In the genomic region with DNA sequence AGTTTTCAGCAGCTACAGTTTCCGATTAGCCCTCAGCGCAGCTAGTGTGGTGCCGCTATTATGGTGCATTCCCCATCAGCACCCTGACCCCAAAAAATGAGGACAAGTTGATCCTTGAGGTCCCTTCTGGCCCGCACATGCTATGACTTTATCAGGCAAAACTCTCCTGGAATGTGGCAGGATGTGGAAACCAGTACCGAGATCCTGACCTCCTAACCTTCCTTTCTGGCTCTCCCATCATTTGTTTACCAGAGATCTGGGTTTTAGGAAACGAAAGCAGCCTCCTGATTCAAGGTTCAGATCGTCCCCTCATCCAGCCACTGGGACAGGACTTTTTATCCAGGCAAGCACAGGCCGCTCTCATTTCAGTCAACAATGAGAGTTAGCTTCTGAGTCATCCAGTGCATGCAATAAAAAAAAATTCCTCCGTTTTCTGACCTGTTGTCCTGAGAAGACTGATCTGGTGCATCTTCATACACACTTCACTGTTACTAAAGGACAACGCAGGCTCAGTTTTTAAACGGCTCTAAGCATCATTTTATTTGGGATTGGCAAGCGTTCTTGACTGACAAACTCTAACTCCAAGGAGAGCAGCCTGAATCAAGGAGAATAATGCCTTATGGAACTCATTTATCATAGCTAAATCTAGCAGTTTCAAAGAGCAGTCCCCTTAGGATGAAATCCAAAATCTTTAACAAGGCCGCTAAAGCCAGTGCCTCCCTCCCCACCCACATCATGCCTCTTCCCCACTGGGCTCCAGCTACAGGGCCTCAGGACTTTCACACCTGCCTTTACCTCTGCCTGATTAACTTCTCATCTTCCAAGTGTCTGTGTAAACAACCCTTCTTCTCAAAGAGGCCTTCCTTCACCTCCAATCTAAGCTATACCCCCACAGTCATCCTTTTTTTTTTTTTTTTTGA, we compare ENCODE assay signal across 9 cellular contexts. TPM values are rescaled to one million over a fixed set of nuclear protein-coding genes. Genes with fewer than 3 reads are reported as not detected.
DNase-seq lines count a peak whose midpoint lies in the region; ATAC-seq, FAIRE-seq and TF ChIP-seq lines count a peak whose summit lies in the region.
"Had no signal": no experiment of that assay in that cellular context is flagged by ENCODE, and none has a peak within 500 bp of the region (broad histone marks: within the 10 kb centered on the region; RNA-seq: fewer than 3 reads in every experiment).

No MANE protein-coding gene starts in this region.

- intact Hi-C loops in PC-3 (cut with micrococcal nuclease), result loop anchor here (2.0 kb wide), 1 partner anchor 15 kb away; no protein-coding TSS in a partner anchor

- CTCF ChIA-PET in A549 (lab: Yijun Ruan, JAX) (interaction anchor here (0.9 to 2.0 kb wide), 9 partner anchors 14 to 91 kb away, joined by 3 to 9 read pairs (median 5); no protein-coding TSS in a partner anchor), PC-3 (lab: Charles Lee) (interaction anchor here (0.6 kb wide), 1 partner anchor 72 kb away, joined by 5 read pairs; no protein-coding TSS in a partner anchor)

- TF ChIP-seq CTCF in A549 (IDR thresholded peaks at IDR 0.05), result no peak
- TF ChIP-seq CTCF in PC-3 (conservative IDR thresholded peaks at IDR 0.05; ENCODE audit: low read depth, low read length), result no peak

- no peak overlapping the region for H3K27ac Mint-ChIP-seq in natural killer cell treated with Interleukin-12 subunit alpha and Interleukin-12 subunit beta and Interleukin-15 and Interleukin-18, amount 100 ng/mL, for 72 hours

- H3K27me3 ChIP-seq in PC-3 (ENCODE audit: low read length) (no peaks in the 10 kb centered on the region), esophagus (ENCODE audit: control insufficient read depth in 1 of 2, insufficient read depth in 2 of 2, low read length in 2 of 2) (no peaks in the 10 kb centered on the region), muscle layer of colon (ENCODE audit: control insufficient read depth in 1 of 2, insufficient read depth in 2 of 2, low read length in 2 of 2) (no peaks in the 10 kb centered on the region)

- no peak overlapping the region for H3K4me3 Mint-ChIP-seq in natural killer cell treated with Interleukin-12 subunit alpha and Interleukin-12 subunit beta and Interleukin-15 and Interleukin-18, amount 100 ng/mL, for 72 hours

- POLR2A ChIA-PET in A549 (lab: Yijun Ruan, JAX), result interaction anchor here (0.9 to 1.2 kb wide), 2 partner anchors 12 to 17 kb away, joined by 3 to 5 read pairs; partner anchors contain the start of gene PDLIM1
- POLR2A ChIA-PET in PC-3 (lab: Charles Lee; ENCODE audit: unreplicated experiment), result no interaction called here

- H3K36me3 ChIP-seq in PC-3 (ENCODE audit: low read depth, low read length) (peaks cover 3% of the 10 kb centered on the region; the same call in 1 of the 2 replicates), esophagus (ENCODE audit: control insufficient read depth in 2 of 2, insufficient read depth in 2 of 2, low read length in 1 of 2) (peaks cover 3 to 5% of the 10 kb centered on the region in 2 donors), muscle layer of colon (ENCODE audit: insufficient read depth, low read length) (no peaks in the 10 kb centered on the region)

- DNase-seq in A549 (ENCODE audit: low read depth in 1 of 2, low spot score in 1 of 2) (peak; percentile 76 to 81), PC-3 (peak; percentile 84), NCI-H146 (lab: John Stamatoyannopoulos, UW) (no peak), NCI-H526 treated with DMSO at 0.1 percent for 48 hours (lab: John Stamatoyannopoulos, UW) (no peak)
- DNase-seq in natural killer cell treated with Interleukin-12 subunit alpha and Interleukin-12 subunit beta and Interleukin-15 and Interleukin-18, amount 100 ng/mL, for 72 hours (ENCODE audit: low spot score), result no peak
- DNase-seq: glutamatergic neuron had no signal

- H3K9ac ChIP-seq in PC-3 (ENCODE audit: low read length), result no peak overlapping the region; the same call in 1 of the 2 replicates
- H3K9ac ChIP-seq in muscle layer of colon (ENCODE audit: low read length), result no peak overlapping the region

- H3K79me2 ChIP-seq in PC-3 (ENCODE audit: low read length), result peaks cover 59% of the 10 kb centered on the region

- TF ChIP-seq POLR2A in A549 (IDR thresholded peaks at IDR 0.05; ENCODE audit: low read length), result no peak

- H3K9me3 ChIP-seq in A549 (no peaks in the 10 kb centered on the region), PC-3 (ENCODE audit: low read length) (no peaks in the 10 kb centered on the region), esophagus (ENCODE audit: control insufficient read depth in 2 of 2, insufficient read depth in 1 of 2, low read depth in 1 of 2, low read length in 1 of 2) (no peaks in the 10 kb centered on the region), muscle layer of colon (ENCODE audit: low read length) (no peaks in the 10 kb centered on the region)

- no peaks in the 10 kb centered on the region for H3K36me3 Mint-ChIP-seq in natural killer cell treated with Interleukin-12 subunit alpha and Interleukin-12 subunit beta and Interleukin-15 and Interleukin-18, amount 100 ng/mL, for 72 hours

- no peak overlapping the region for H2AFZ ChIP-seq in PC-3 (ENCODE audit: low read length)

- H3K4me1 ChIP-seq in A549, result peaks cover 76% of the 10 kb centered on the region
- peaks cover 18% of the 10 kb centered on the region for H3K4me1 ChIP-seq in PC-3 (ENCODE audit: insufficient read depth, low read length)
- H3K4me1 ChIP-seq in esophagus (ENCODE audit: control insufficient read depth in 2 of 2, insufficient read depth in 2 of 2, low read length in 1 of 2), result peaks cover 0 to 14% of the 10 kb centered on the region in 2 donors
- H3K4me1 ChIP-seq in muscle layer of colon (ENCODE audit: insufficient read depth, low read length), result peaks cover 11% of the 10 kb centered on the region

- H3K4me1 Mint-ChIP-seq in natural killer cell treated with Interleukin-12 subunit alpha and Interleukin-12 subunit beta and Interleukin-15 and Interleukin-18, amount 100 ng/mL, for 72 hours (ENCODE audit: low read depth in 2 of 2), result peaks cover 8 to 9% of the 10 kb centered on the region in 2 donors

- peak; percentile 90 to 91 for ATAC-seq in A549
- peak; percentile 94 for ATAC-seq in PC-3
- no peak for ATAC-seq in GM18520 (IDR thresholded peaks at IDR 0.05; ENCODE audit: unreplicated experiment)
- ATAC-seq in natural killer cell treated with Interleukin-12 subunit alpha and Interleukin-12 subunit beta and Interleukin-15 and Interleukin-18, amount 100 ng/mL, for 72 hours, result no peak

- peak overlapping the region; percentile 11; the same call in 1 of the 3 replicates for H3K4me3 ChIP-seq in A549
- peak overlapping the region; percentile 22; the same call in 1 of the 2 replicates for H3K4me3 ChIP-seq in PC-3 (ENCODE audit: low read length)
- H3K4me3 ChIP-seq in esophagus (ENCODE audit: low read depth in 1 of 2, low read length in 2 of 2), result no peak overlapping the region
- H3K4me3 ChIP-seq in muscle layer of colon (ENCODE audit: low read depth in 1 of 2, low read length in 2 of 2), result no peak overlapping the region

- H3F3A ChIP-seq in PC-3 (ENCODE audit: low read length, unreplicated experiment), result no peaks in the 10 kb centered on the region

- H3K9me2 ChIP-seq in PC-3 (replicated peaks; ENCODE audit: low read length), result no peaks in the 10 kb centered on the region

- H4K20me1 ChIP-seq in PC-3 (ENCODE audit: low read length), result no peaks in the 10 kb centered on the region; the same call in 1 of the 2 replicates

- H3K27ac ChIP-seq in A549, result peak overlapping the region; percentile 76 to 86
- peak overlapping the region; percentile 57 for H3K27ac ChIP-seq in PC-3 (ENCODE audit: low read length)
- H3K27ac ChIP-seq in esophagus (ENCODE audit: low read depth in 2 of 2, low read length in 1 of 2), result peak overlapping the region; percentile 90 to 94
- peak overlapping the region; percentile 2 for H3K27ac ChIP-seq in muscle layer of colon (ENCODE audit: low read depth, low read length)

- BruUV-seq in PC-3 (replicated peaks; lab: Mats Ljungman, UMichigan), result no TSS peak

- H3K4me2 ChIP-seq in A549 (peak overlapping the region; percentile 69), PC-3 (ENCODE audit: low read length) (peak overlapping the region; percentile 78)

- WGBS in A549 (ENCODE audit: missing lambda C conversion rate), result 19% methylated on average over 13 of the region's 13 CpGs
- 25 to 40% methylated on average over 13 of the region's 13 CpGs for WGBS in esophagus, 2 donors

- no peaks in the 10 kb centered on the region for H3K9me3 Mint-ChIP-seq in natural killer cell treated with Interleukin-12 subunit alpha and Interleukin-12 subunit beta and Interleukin-15 and Interleukin-18, amount 100 ng/mL, for 72 hours

- 0 out of 5 replicates have a peak, but pooled peaks of 1 of the 2 experiments have one; percentile 6 for TF ChIP-seq RAD21 in A549 (conservative IDR thresholded peaks at IDR 0.05 in 1 of 2, IDR thresholded peaks at IDR 0.05 in 1 of 2)

- no peak for FAIRE-seq in A549 (lab: Jason Lieb, UNC)

- H3K27me3 Mint-ChIP-seq in natural killer cell treated with Interleukin-12 subunit alpha and Interleukin-12 subunit beta and Interleukin-15 and Interleukin-18, amount 100 ng/mL, for 72 hours, result no peaks in the 10 kb centered on the region

- no peak for TF ChIP-seq EP300 in A549 (IDR thresholded peaks at IDR 0.05)

TF ChIP-seq in A549, 52 proteins besides CTCF, POLR2A, EP300 and RAD21 (continues in another document):
- peak; percentile 35; the same call in 1 of the 2 replicates for TF ChIP-seq JUNB (IDR thresholded peaks at IDR 0.05)

RNA-seq across cellular contexts. Expression of gene PDLIM1, which starts 17.1 kb away (rescaled TPM):
- polyA plus RNA-seq in A549 (2011; rRNA removed) (92.5 and 132 TPM in 2 replicates), A549 (2017; fragmentation: RNase III; extraction: RNeasy Plus Mini Kit Qiagen cat#74134 plus additional on column Dnase treatment) (123 to 147 TPM (median 128 TPM) in 3 replicates), esophagus (100 to 1,000 TPM in 1 of 2 donors, 10 to 100 TPM in 1; 79.9 to 117 TPM)
- 101 and 102 TPM in 2 replicates for polyA plus RNA-seq in A549 (2012; cell fraction: cytosol; rRNA removed)
- polyA plus RNA-seq in A549 (2012; cell fraction: nucleus; rRNA removed), result 58.7 and 96.7 TPM in 2 replicates
- polyA minus RNA-seq in A549 (2011; rRNA and poly(A)+ RNA removed), result 119 and 120 TPM in 2 replicates
- 28.2 and 48.7 TPM in 2 replicates for total RNA-seq in PC-3 (2014; rRNA removed)
- 1 to 10 TPM; 2.7 to 6.8 TPM for total RNA-seq in natural killer cell treated with Interleukin-12 subunit alpha and Interleukin-12 subunit beta and Interleukin-15 and Interleukin-18, amount 100 ng/mL, for 72 hours

Comparison
In these comparisons a context has a peak if more than half of its experiments do, and no peak if none do; other contexts are left out.
1. ATAC-seq: peak in A549 (2 of 2) and PC-3 (single experiment); none in GM18520 (single experiment) and natural killer cell treated with Interleukin-12 subunit alpha and Interleukin-12 subunit beta and Interleukin-15 and Interleukin-18, amount 100 ng/mL, for 72 hours (0 of 2).
2. DNase-seq: peak in A549 (2 of 2) and PC-3 (single experiment); none in NCI-H146 (single experiment), NCI-H526 treated with DMSO at 0.1 percent for 48 hours (single experiment) and natural killer cell treated with Interleukin-12 subunit alpha and Interleukin-12 subunit beta and Interleukin-15 and Interleukin-18, amount 100 ng/mL, for 72 hours (single experiment).
3. H3K27ac ChIP-seq: peak in every context shown above with its lines; median percentile 92 in esophagus; 81 in A549; 57 in PC-3; 2 in muscle layer of colon.
4. H3K4me3 ChIP-seq: peak in A549 (single experiment) and PC-3 (single experiment); none in esophagus (0 of 2) and muscle layer of colon (0 of 2).